ENCODE assay signal across 8 cellular contexts in genomic region chr19:1026189-1027019, GRCh38. TPM values are rescaled to one million over a fixed set of nuclear protein-coding genes. Genes with fewer than 3 reads are reported as not detected.
DNase-seq lines count a peak whose midpoint lies in the region; ATAC-seq and TF ChIP-seq lines count a peak whose summit lies in the region.

Gene CNN2 (plus strand): TSS chr19:1026608. CDS start chr19:1026662, 54 bp downstream.

- H3K36me3 ChIP-seq in left ventricle myocardium inferior: no peaks in the 10 kb centered on the region

- no peak for TF ChIP-seq CTCF in 22Rv1 (IDR thresholded peaks at IDR 0.05)
- TF ChIP-seq CTCF in HL-60 (IDR thresholded peaks at IDR 0.05; ENCODE audit: insufficient read depth, low read length): no peak
- no peak for TF ChIP-seq CTCF in left ventricle myocardium inferior (IDR thresholded peaks at IDR 0.05; ENCODE audit: borderline replicate concordance)

- DNase-seq in HL-60 (ENCODE audit: low read depth in 1 of 2, low spot score in 1 of 2) (peak in 1 of 2 experiments; percentile 72), SW480 (ENCODE audit: low spot score) (peak; percentile 59), amniotic stem cell (lab: John Stamatoyannopoulos, UW) (peak; percentile 17), left ventricle myocardium inferior (peak; percentile 84), renal cortical epithelial cell (ENCODE audit: low read depth) (peak; percentile 35), SHP77 treated with DMSO at 0.1 percent for 48 hours (lab: John Stamatoyannopoulos, UW) (no peak)

- H3K4me3 ChIP-seq in HL-60 (replicated peaks; ENCODE audit: insufficient read depth, low read length) (peak within 1 kb of the TSS; percentile 75), left ventricle myocardium inferior (peak within 1 kb of the TSS; percentile 84)

- ATAC-seq in GM18511 (IDR thresholded peaks at IDR 0.05; ENCODE audit: unreplicated experiment): peak; percentile 51

- intact Hi-C loops in left ventricle myocardium inferior (cut with micrococcal nuclease): loop anchor here (5.0 kb wide), 1 partner anchor 76 kb away; the partner anchor contains the start of gene GPX4

- no peaks in the 10 kb centered on the region for H3K9me3 ChIP-seq in left ventricle myocardium inferior (replicated peaks)

- H3K27me3 ChIP-seq in HL-60 (ENCODE audit: insufficient read depth, poor library complexity, severe bottlenecking): no peaks in the 10 kb centered on the region
- H3K27me3 ChIP-seq in left ventricle myocardium inferior (ENCODE audit: low read depth): no peaks in the 10 kb centered on the region

- H3K4me1 ChIP-seq in left ventricle myocardium inferior: peaks cover 70% of the 10 kb centered on the region

- H3K27ac ChIP-seq in 22Rv1: peak within 1 kb of the TSS; percentile 48
- H3K27ac ChIP-seq in HL-60 (replicated peaks): peak within 1 kb of the TSS; percentile 96
- H3K27ac ChIP-seq in left ventricle myocardium inferior (replicated peaks): peak within 1 kb of the TSS; percentile 94

RNA-seq across cellular contexts. Expression of gene CNN2, which starts in this region (rescaled TPM):
- 45.6 TPM for total RNA-seq in left ventricle myocardium inferior
- total RNA-seq in renal cortical epithelial cell: 312 and 501 TPM in 2 replicates
